ENCODE assay signal across 9 cellular contexts in genomic region chr11:107563702-107564101, GRCh38. TPM values are rescaled to one million over a fixed set of nuclear protein-coding genes. Genes with fewer than 3 reads are reported as not detected.
DNase-seq lines count a peak whose midpoint lies in the region; ATAC-seq and TF ChIP-seq lines count a peak whose summit lies in the region.
"Had no signal": no experiment of that assay in that cellular context is flagged by ENCODE, and none has a peak within 500 bp of the region (broad histone marks: within the 10 kb centered on the region; RNA-seq: fewer than 3 reads in every experiment).

No MANE protein-coding gene starts in this region.

- DNase-seq in stimulated activated CD4-positive, alpha-beta T cell treated with anti-CD3 and anti-CD28 coated beads, Interleukin-2, amount 100 ng/mL, for 4 hours (ENCODE audit: low read depth): peak; percentile 24
- no peak for DNase-seq in stimulated activated CD4-positive, alpha-beta T cell treated with anti-CD3 and anti-CD28 coated beads, Interleukin-1b, Interleukin-23, amount 100 ng/mL, for 48 hours
- DNase-seq in NB4 (ENCODE audit: low read depth) (peak; percentile 72), T-helper 9 cell (peak; percentile 7), colonic mucosa (peak; percentile 35), mesenchymal stem cell (peak; percentile 83)

- WGBS in mesenchymal stem cell: 33% methylated on average over 2 of the region's 2 CpGs

- H3K23ac ChIP-seq in mesenchymal stem cell (ENCODE audit: low read length in 2 of 2): no peak overlapping the region

- no peak overlapping the region for H3K14ac ChIP-seq in mesenchymal stem cell (ENCODE audit: low read length in 2 of 2)

- peak overlapping the region; percentile 91 for H3K4me3 ChIP-seq in NB4 (ENCODE audit: low read depth, low read length)
- H3K4me3 ChIP-seq in colonic mucosa: no peak overlapping the region
- H3K4me3 ChIP-seq in mesenchymal stem cell (ENCODE audit: insufficient read depth in 1 of 2, low read depth in 1 of 2, low read length in 2 of 2): peak overlapping the region in 1 of 2 experiments; percentile 98

- no peak overlapping the region for H2AFZ ChIP-seq in mesenchymal stem cell (ENCODE audit: low read depth, low read length)

- H2BK5ac ChIP-seq in mesenchymal stem cell (ENCODE audit: low read depth, low read length, poor library complexity, severe bottlenecking): no peak overlapping the region

- no peak overlapping the region for H2BK120ac ChIP-seq in mesenchymal stem cell (ENCODE audit: low read depth, low read length)

- H3K27me3 ChIP-seq in colonic mucosa (no peaks in the 10 kb centered on the region), mesenchymal stem cell (ENCODE audit: control insufficient read depth in 1 of 2, insufficient read depth in 1 of 2, low read length in 2 of 2) (no peaks in the 10 kb centered on the region)

- H2AK5ac ChIP-seq in mesenchymal stem cell (ENCODE audit: low read length, severe bottlenecking): no peak overlapping the region

- no peak overlapping the region for H3K4me2 ChIP-seq in mesenchymal stem cell (ENCODE audit: low read length, poor library complexity, severe bottlenecking)

- intact Hi-C loops in colonic mucosa (cut with DNase I): no loop called here

- H3K9me3 ChIP-seq in colonic mucosa (no peaks in the 10 kb centered on the region), mesenchymal stem cell (ENCODE audit: control insufficient read depth, low read length) (no peaks in the 10 kb centered on the region)

- no peak overlapping the region for H3K18ac ChIP-seq in mesenchymal stem cell (ENCODE audit: low read depth in 1 of 2, low read length in 2 of 2)

- peak; percentile 48 for TF ChIP-seq CTCF in NB4 (IDR thresholded peaks at IDR 0.05; ENCODE audit: low read depth, low read length)
- no peak for TF ChIP-seq CTCF in colonic mucosa (IDR thresholded peaks at IDR 0.05)

- no peak overlapping the region for H3K4ac ChIP-seq in mesenchymal stem cell (ENCODE audit: low read depth in 1 of 2, low read length in 2 of 2)

- H3K4me1 ChIP-seq in colonic mucosa (no peaks in the 10 kb centered on the region), mesenchymal stem cell (ENCODE audit: control insufficient read depth, insufficient read depth, low read depth, low read length) (peaks cover 6% of the 10 kb centered on the region)

- H4K91ac ChIP-seq in mesenchymal stem cell (ENCODE audit: low read length): no peak overlapping the region

- H4K8ac ChIP-seq in mesenchymal stem cell (ENCODE audit: low read length): peak overlapping the region; percentile 84

- no peak overlapping the region for H3K9ac ChIP-seq in colonic mucosa (ENCODE audit: low read depth in 2 of 2, low read length in 2 of 2)
- peak overlapping the region; percentile 93 for H3K9ac ChIP-seq in mesenchymal stem cell (ENCODE audit: low read length)

- ATAC-seq in HG02571 (IDR thresholded peaks at IDR 0.05; ENCODE audit: unreplicated experiment) (peak; percentile 30), GM18519 (IDR thresholded peaks at IDR 0.05; ENCODE audit: low FRiP score, unreplicated experiment) (no peak)
- ATAC-seq: left colon had no signal

- H3K27ac ChIP-seq in colonic mucosa: no peak overlapping the region
- H3K27ac ChIP-seq in mesenchymal stem cell (ENCODE audit: low read length, poor library complexity, severe bottlenecking): peak overlapping the region; percentile 10

- H3K79me1 ChIP-seq in mesenchymal stem cell (replicated peaks; ENCODE audit: low read length, poor library complexity, severe bottlenecking): peaks cover 6% of the 10 kb centered on the region

- H2BK12ac ChIP-seq in mesenchymal stem cell (ENCODE audit: low read length in 2 of 2): no peak overlapping the region

- H2BK15ac ChIP-seq in mesenchymal stem cell (ENCODE audit: low read depth, poor library complexity, severe bottlenecking): no peak overlapping the region

- H3K36me3 ChIP-seq in colonic mucosa (no peaks in the 10 kb centered on the region), mesenchymal stem cell (ENCODE audit: control insufficient read depth in 1 of 2, insufficient read depth in 2 of 2, low read depth in 1 of 2, low read length in 2 of 2) (peaks cover 0 to 13% of the 10 kb centered on the region in 2 experiments)

- no peak for TF ChIP-seq POLR2A in NB4 (IDR thresholded peaks at IDR 0.05; ENCODE audit: extremely low read depth, insufficient read length)

RNA-seq across cellular contexts. Expression of gene ALKBH8, which starts 1.8 kb away (rescaled TPM):
- 1 to 10 TPM; 3.7 to 5.0 TPM for total RNA-seq in colonic mucosa
- polyA plus RNA-seq in mesenchymal stem cell (2013, experiment 1 of 2): 4.4 TPM
- polyA plus RNA-seq in mesenchymal stem cell (2013, experiment 2 of 2): 3.9 TPM

RNA-seq across cellular contexts. Expression of gene ELMOD1, which starts 27.2 kb away (rescaled TPM):
- under 1 TPM in 1 of 2 donors, not detected in 1; 0.11 TPM for total RNA-seq in colonic mucosa
- 0.08 TPM for polyA plus RNA-seq in mesenchymal stem cell (2013, experiment 1 of 2)
- 0.11 TPM for polyA plus RNA-seq in mesenchymal stem cell (2013, experiment 2 of 2)
